ENCODE assay signal across 29 cellular contexts in genomic region chr17:29012535-29012934, GRCh38. TPM values are rescaled to one million over a fixed set of nuclear protein-coding genes. Genes with fewer than 3 reads are reported as not detected.
"Had no signal": no experiment of that assay in that cellular context is flagged by ENCODE, and none has a peak within 500 bp of the region (broad histone marks: within the 10 kb centered on the region; RNA-seq: fewer than 3 reads in every experiment).

No MANE protein-coding gene starts in this region.

- H2AFZ ChIP-seq: hepatocyte had no signal

- H3K36me3 ChIP-seq: lower lobe of right lung, thoracic aorta, WERI-Rb-1 had no signal

- H3K27ac Mint-ChIP-seq: activated naive CD4-positive, alpha-beta T cell treated with anti-CD3 and anti-CD28 coated beads, Interleukin-2, amount 50 U/mL, for 24 hours; immature natural killer cell; natural killer cell; progenitor cell of endocrine pancreas; T-helper 2 cell treated with Interferon-gamma antibody and Interleukin-4, amounts not matched to agents 5 μg/mL and 100 μg/mL, for 36 hours; type B pancreatic cell had no signal

- H3K27ac ChIP-seq: hepatocyte, lower lobe of right lung, thoracic aorta, WERI-Rb-1 had no signal

- H3K4me3 Mint-ChIP-seq: activated naive CD4-positive, alpha-beta T cell treated with anti-CD3 and anti-CD28 coated beads, Interleukin-2, amount 50 U/mL, for 24 hours; brain; immature natural killer cell; natural killer cell; T-helper 2 cell treated with Interferon-gamma antibody and Interleukin-4, amounts not matched to agents 5 μg/mL and 100 μg/mL, for 36 hours; type B pancreatic cell had no signal

- H3K4me3 ChIP-seq: hepatocyte, lower lobe of right lung, thoracic aorta had no signal

- H3K9me3 ChIP-seq: lower lobe of right lung, thoracic aorta had no signal

- H3K36me3 Mint-ChIP-seq: activated naive CD4-positive, alpha-beta T cell treated with anti-CD3 and anti-CD28 coated beads, Interleukin-2, amount 50 U/mL, for 24 hours; brain; immature natural killer cell; natural killer cell; type B pancreatic cell had no signal

- DNase-seq: activated CD4-positive, CD25-positive, alpha-beta regulatory T cell treated with anti-CD3 and anti-CD28 coated beads, Interleukin-2, amount 50 U/mL, for 72 hours; activated gamma-delta T cell treated with Interleukin-2 at 50 U/mL for 16 hours; activated T-cell treated with anti-CD3 and anti-CD28 coated beads, Interleukin-2, amount 50 U/mL, for 1 hour; aorta; caudate nucleus; effector memory CD4-positive, alpha-beta T cell; glutamatergic neuron; immature natural killer cell; lower lobe of right lung; midbrain; natural killer cell; retina; stimulated activated CD4-positive, alpha-beta T cell treated with anti-CD3 and anti-CD28 coated beads, Interleukin-2, amount 100 ng/mL, for 48 hours; stimulated activated CD8-positive, alpha-beta memory T cell treated with anti-CD3 and anti-CD28 coated beads, Interleukin-4, amount 100 ng/mL, for 48 hours; stimulated activated naive CD4-positive, alpha-beta T cell; WERI-Rb-1 had no signal

- H3K4me2 ChIP-seq: hepatocyte had no signal

- H3K4me1 Mint-ChIP-seq: activated naive CD4-positive, alpha-beta T cell treated with anti-CD3 and anti-CD28 coated beads, Interleukin-2, amount 50 U/mL, for 24 hours; immature natural killer cell; natural killer cell had no signal

- H3K4me1 ChIP-seq: lower lobe of right lung had no signal

- ATAC-seq: esophagus mucosa, left lobe of liver, lower lobe of right lung, natural killer cell had no signal

- H3K79me2 ChIP-seq: hepatocyte had no signal

- H3K9me3 Mint-ChIP-seq: activated naive CD4-positive, alpha-beta T cell treated with anti-CD3 and anti-CD28 coated beads, Interleukin-2, amount 50 U/mL, for 24 hours; brain; immature natural killer cell; natural killer cell; T-helper 2 cell treated with Interferon-gamma antibody and Interleukin-4, amounts not matched to agents 5 μg/mL and 100 μg/mL, for 36 hours; type B pancreatic cell had no signal

RNA-seq across cellular contexts. Expression of gene SEZ6, which starts 6.7 kb away (rescaled TPM):
- total RNA-seq: aorta, dermis microvascular lymphatic vessel endothelial cell, endothelial cell of umbilical vein, esophagus mucosa, kidney epithelial cell, left lobe of liver, lower lobe of right lung, osteocyte, thoracic aorta had no signal
- polyA plus RNA-seq: aorta, endothelial cell of umbilical vein had no signal
